In the genomic region with DNA sequence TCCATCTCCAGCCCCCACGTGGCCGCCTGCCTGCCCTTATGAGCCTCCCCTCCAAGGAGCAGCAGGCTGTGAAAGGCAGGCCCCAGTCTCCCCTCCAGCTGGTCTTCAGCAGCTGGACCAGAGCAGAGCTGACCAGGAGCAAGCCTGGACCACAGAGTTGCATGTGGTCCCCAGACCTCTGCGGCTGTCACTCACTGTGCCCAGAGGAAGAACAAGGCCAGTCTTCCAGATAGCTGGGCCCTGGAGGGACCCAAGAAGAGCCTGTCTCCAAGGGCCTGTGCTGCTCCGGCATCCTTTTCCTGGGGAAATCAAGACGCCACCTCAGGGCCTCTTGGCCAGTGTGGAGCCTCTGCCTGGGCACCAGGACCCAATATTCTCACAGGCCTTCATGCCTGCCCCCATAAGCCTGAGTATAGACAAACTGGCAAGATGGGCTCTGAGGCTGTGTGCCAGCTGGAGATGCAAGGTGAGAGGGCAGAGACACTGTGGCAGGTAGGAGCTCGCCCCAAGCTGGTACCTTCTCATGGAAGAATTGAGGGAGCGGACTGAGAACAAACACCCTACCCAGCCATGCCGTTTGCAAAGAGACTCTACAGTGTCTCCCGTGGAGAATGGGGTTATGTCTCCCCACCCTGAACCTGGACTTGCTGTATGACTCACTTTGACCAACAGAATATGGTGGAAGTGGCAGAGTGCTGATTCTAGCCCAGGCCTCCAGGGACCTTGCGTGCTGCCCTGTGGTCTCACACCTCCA, we compare ENCODE assay signal across 32 cellular contexts. TPM values are rescaled to one million over a fixed set of nuclear protein-coding genes. Genes with fewer than 3 reads are reported as not detected.
"Had no signal": no experiment of that assay in that cellular context is flagged by ENCODE, and none has a peak within 500 bp of the region (broad histone marks: within the 10 kb centered on the region; RNA-seq: fewer than 3 reads in every experiment).

No MANE protein-coding gene starts in this region.

- H3K27me3 ChIP-seq: esophagus squamous epithelium, pancreas, right lobe of liver, testis, uterus had no signal

- H3K27ac Mint-ChIP-seq: activated CD4-positive, alpha-beta T cell treated with anti-CD3 and anti-CD28 coated beads, Interleukin-2, amount 10 ng/mL, durations not matched to agents 7 days and 5 days; activated CD8-positive, alpha-beta T cell treated with anti-CD3 and anti-CD28 coated beads for 36 hours; activated naive CD8-positive, alpha-beta T cell treated with anti-CD3 and anti-CD28 coated beads, Interleukin-2, amount 50 U/mL, for 24 hours; activated T-helper 1 cell treated with anti-CD3 and anti-CD28 coated beads, Interleukin-12 subunit alpha, Interleukin-12 subunit beta, Interleukin-2, Interleukin-4 antibody, amounts not matched to agents 30 ng/mL and 10 ng/mL and 1 ng/mL, durations not matched to agents 14 hours and 24 hours and 36 hours; mesothelial cell of epicardium; natural killer cell treated with Interleukin-12 subunit alpha and Interleukin-12 subunit beta and Interleukin-15 and Interleukin-18, amount 100 ng/mL, for 72 hours; T-cell; T-helper 2 cell treated with Interferon-gamma antibody and Interleukin-4, amounts not matched to agents 5 μg/mL and 100 μg/mL, for 36 hours had no signal

- H3K36me3 Mint-ChIP-seq: brain; mesothelial cell of epicardium; natural killer cell treated with Interleukin-12 subunit alpha and Interleukin-12 subunit beta and Interleukin-15 and Interleukin-18, amount 100 ng/mL, for 72 hours; T-cell had no signal

- H3K4me3 Mint-ChIP-seq: activated CD4-positive, alpha-beta T cell treated with anti-CD3 and anti-CD28 coated beads, Interleukin-2, amount 10 ng/mL, durations not matched to agents 7 days and 5 days; activated CD8-positive, alpha-beta T cell treated with anti-CD3 and anti-CD28 coated beads for 36 hours; activated naive CD8-positive, alpha-beta T cell treated with anti-CD3 and anti-CD28 coated beads, Interleukin-2, amount 50 U/mL, for 24 hours; activated T-helper 1 cell treated with anti-CD3 and anti-CD28 coated beads, Interleukin-12 subunit alpha, Interleukin-12 subunit beta, Interleukin-2, Interleukin-4 antibody, amounts not matched to agents 30 ng/mL and 10 ng/mL and 1 ng/mL, durations not matched to agents 14 hours and 24 hours and 36 hours; mesothelial cell of epicardium; natural killer cell treated with Interleukin-12 subunit alpha and Interleukin-12 subunit beta and Interleukin-15 and Interleukin-18, amount 100 ng/mL, for 72 hours; T-cell; T-helper 2 cell treated with Interferon-gamma antibody and Interleukin-4, amounts not matched to agents 5 μg/mL and 100 μg/mL, for 36 hours had no signal

- FAIRE-seq: colon, keratinocyte, pancreas, small intestine had no signal

- H3K4me1 ChIP-seq: pancreas, testis had no signal

- H3K36me3 ChIP-seq: esophagus squamous epithelium, gastroesophageal sphincter, neutrophil, pancreas, right lobe of liver, uterus, WERI-Rb-1 had no signal

- H3K4me3 ChIP-seq: esophagus squamous epithelium, gastroesophageal sphincter, pancreas, right lobe of liver, testis, uterus had no signal

- H3K9me3 ChIP-seq: neutrophil, pancreas, right lobe of liver, testis, uterus had no signal

- H3K27ac ChIP-seq: esophagus squamous epithelium, gastroesophageal sphincter, neutrophil, pancreas, right lobe of liver, testis, uterus, WERI-Rb-1 had no signal

- DNase-seq: activated CD4-positive, alpha-beta T cell treated with anti-CD3 and anti-CD28 coated beads, Interleukin-2, amount 10 ng/mL, durations not matched to agents 7 days and 5 days; activated CD4-positive, CD25-positive, alpha-beta regulatory T cell treated with anti-CD3 and anti-CD28 coated beads, Interleukin-2, amount 50 U/mL, for 72 hours; activated CD8-positive, alpha-beta T cell treated with anti-CD3 and anti-CD28 coated beads for 36 hours; activated gamma-delta T cell; activated naive CD4-positive, alpha-beta T cell treated with anti-CD3 and anti-CD28 coated beads, Interleukin-2, amount 50 U/mL, for 16 hours; activated naive CD8-positive, alpha-beta T cell treated with anti-CD3 and anti-CD28 coated beads, Interleukin-2, amount 50 U/mL, for 24 hours; central memory CD4-positive, alpha-beta T cell; esophagus squamous epithelium; head of caudate nucleus; mammary epithelial cell; small intestine; stimulated activated CD4-positive, alpha-beta T cell treated with anti-CD3 and anti-CD28 coated beads, Interleukin-15, amount 100 ng/mL, for 24 hours; stimulated activated CD4-positive, alpha-beta T cell treated with anti-CD3 and anti-CD28 coated beads, Interleukin-2, amount 100 ng/mL, for 48 hours; stimulated activated CD8-positive, alpha-beta memory T cell treated with anti-CD3 and anti-CD28 coated beads, Interleukin-4, amount 100 ng/mL, for 48 hours; stimulated activated naive CD4-positive, alpha-beta T cell; T-cell; testis; trophoblast cell; uterus; WERI-Rb-1 had no signal

- H3K27me3 Mint-ChIP-seq: activated CD8-positive, alpha-beta T cell treated with anti-CD3 and anti-CD28 coated beads for 36 hours; natural killer cell treated with Interleukin-12 subunit alpha and Interleukin-12 subunit beta and Interleukin-15 and Interleukin-18, amount 100 ng/mL, for 72 hours had no signal

- H3K9me3 Mint-ChIP-seq: activated CD8-positive, alpha-beta T cell treated with anti-CD3 and anti-CD28 coated beads for 36 hours; natural killer cell treated with Interleukin-12 subunit alpha and Interleukin-12 subunit beta and Interleukin-15 and Interleukin-18, amount 100 ng/mL, for 72 hours had no signal

- ATAC-seq: activated CD8-positive, alpha-beta T cell treated with anti-CD3 and anti-CD28 coated beads for 36 hours; activated naive CD8-positive, alpha-beta T cell treated with anti-CD3 and anti-CD28 coated beads, Interleukin-2, amount 50 U/mL, for 24 hours; gastroesophageal sphincter; natural killer cell treated with Interleukin-12 subunit alpha and Interleukin-12 subunit beta and Interleukin-15 and Interleukin-18, amount 100 ng/mL, for 72 hours; pancreas; right lobe of liver; T-cell had no signal

- H3K4me1 Mint-ChIP-seq: activated CD4-positive, alpha-beta T cell treated with anti-CD3 and anti-CD28 coated beads, Interleukin-2, amount 10 ng/mL, durations not matched to agents 7 days and 5 days; activated naive CD8-positive, alpha-beta T cell treated with anti-CD3 and anti-CD28 coated beads, Interleukin-2, amount 50 U/mL, for 24 hours; T-cell had no signal

RNA-seq across cellular contexts. Expression of gene LINC01488, which starts 8.5 kb away (rescaled TPM):
- total RNA-seq: activated CD4-positive, alpha-beta T cell treated with anti-CD3 and anti-CD28 coated beads, Interleukin-2, amount 10 ng/mL, durations not matched to agents 7 days and 5 days; activated CD8-positive, alpha-beta T cell treated with anti-CD3 and anti-CD28 coated beads for 36 hours; activated T-helper 1 cell treated with anti-CD3 and anti-CD28 coated beads, Interleukin-12 subunit alpha, Interleukin-12 subunit beta, Interleukin-2, Interleukin-4 antibody, amounts not matched to agents 30 ng/mL and 10 ng/mL and 1 ng/mL, durations not matched to agents 14 hours and 24 hours and 36 hours; esophagus squamous epithelium; gastroesophageal sphincter; mammary epithelial cell; mesothelial cell of epicardium; natural killer cell treated with Interleukin-12 subunit alpha and Interleukin-12 subunit beta and Interleukin-15 and Interleukin-18, amount 100 ng/mL, for 72 hours; pancreas; pulmonary artery endothelial cell; T-cell; testis; uterus had no signal
- polyA plus RNA-seq: keratinocyte, mammary epithelial cell, pancreas, small intestine had no signal
